11 cellular contexts compared by ENCODE assay signal in genomic region chr10:17444062-17444714, GRCh38. TPM values are rescaled to one million over a fixed set of nuclear protein-coding genes. Genes with fewer than 3 reads are reported as not detected.
A peak's percentile ranks its signal among the peaks of the same experiment; 100 is the strongest.
DNase-seq lines count a peak whose midpoint lies in the region; ATAC-seq and TF ChIP-seq lines count a peak whose summit lies in the region.
"Had no signal": no experiment of that assay in that cellular context is flagged by ENCODE, and none has a peak within 500 bp of the region (broad histone marks: within the 10 kb centered on the region; RNA-seq: fewer than 3 reads in every experiment).

No MANE protein-coding gene starts in this region.

- H3K79me2 ChIP-seq in neural progenitor cell (ENCODE audit: low read depth) = no peaks in the 10 kb centered on the region

- intact Hi-C loops in CD4-positive, alpha-beta T cell (cut with DNase I, micrococcal nuclease) = no loop called here
- intact Hi-C loops in activated T-helper 2 cell treated with anti-CD3 and anti-CD28 coated beads, Interferon-gamma antibody, Interleukin-2, Interleukin-4, amounts not matched to agents 10 μg/mL and 5 μg/mL and 100 μg/mL, durations not matched to agents 14 hours and 24 hours and 36 hours (cut with micrococcal nuclease) = loop anchor here (2.0 to 5.0 kb wide), 2 partner anchors 15 to 417 kb away; no protein-coding TSS in a partner anchor

- H3K4me3 ChIP-seq in neural progenitor cell (no peak overlapping the region), Peyer's patch (no peak overlapping the region)
- H3K4me3 ChIP-seq: body of pancreas, SJCRH30 had no signal

- H4K20me1 ChIP-seq in neural progenitor cell (ENCODE audit: low read depth) = no peaks in the 10 kb centered on the region

- peaks cover under 1% of the 10 kb centered on the region for H3K9me3 ChIP-seq in CD4-positive, alpha-beta T cell (ENCODE audit: control insufficient read depth, low read length)
- peaks cover 3% of the 10 kb centered on the region for H3K9me3 ChIP-seq in neural progenitor cell (ENCODE audit: low read depth)
- H3K9me3 ChIP-seq in Peyer's patch = no peaks in the 10 kb centered on the region
- H3K9me3 ChIP-seq: SJCRH30 had no signal

- H3K36me3 ChIP-seq in neural progenitor cell (peaks cover 1% of the 10 kb centered on the region), Peyer's patch (no peaks in the 10 kb centered on the region)
- H3K36me3 ChIP-seq: SJCRH30 had no signal

- H3K4me2 ChIP-seq in neural progenitor cell = no peak overlapping the region

- H3K4me1 ChIP-seq in neural progenitor cell (peaks cover 21% of the 10 kb centered on the region), Peyer's patch (no peaks in the 10 kb centered on the region)
- H3K4me1 ChIP-seq: body of pancreas, SJCRH30 had no signal

- H3K27me3 Mint-ChIP-seq in CD4-positive, alpha-beta T cell = peaks cover 39% of the 10 kb centered on the region
- H3K27me3 Mint-ChIP-seq in activated T-helper 2 cell treated with anti-CD3 and anti-CD28 coated beads, Interferon-gamma antibody, Interleukin-2, Interleukin-4, amounts not matched to agents 10 μg/mL and 5 μg/mL and 100 μg/mL, durations not matched to agents 14 hours and 24 hours and 36 hours (ENCODE audit: low read depth) = peaks cover 11% of the 10 kb centered on the region
- H3K27me3 Mint-ChIP-seq in neural progenitor cell (ENCODE audit: insufficient read depth, low read depth) = peaks cover 2% of the 10 kb centered on the region

- H3K27ac ChIP-seq in CD4-positive, alpha-beta T cell (ENCODE audit: low read depth, low read length) = no peak overlapping the region
- no peak overlapping the region for H3K27ac ChIP-seq in neural progenitor cell
- H3K27ac ChIP-seq in Peyer's patch = no peak overlapping the region
- H3K27ac ChIP-seq: body of pancreas, SJCRH30 had no signal

- CTCF ChIA-PET in CD4-positive, alpha-beta T cell (lab: Charles Lee) = no interaction called here

- H2AFZ ChIP-seq in neural progenitor cell (replicated peaks) = no peak overlapping the region

- no peaks in the 10 kb centered on the region for H3F3A ChIP-seq in neural progenitor cell (ENCODE audit: low read depth)

- no peak for DNase-seq in CD4-positive, alpha-beta T cell
- DNase-seq in activated T-helper 2 cell treated with anti-CD3 and anti-CD28 coated beads, Interferon-gamma antibody, Interleukin-2, Interleukin-4, amounts not matched to agents 10 μg/mL and 5 μg/mL and 100 μg/mL, durations not matched to agents 14 hours and 24 hours and 36 hours (ENCODE audit: low spot score) = no peak
- DNase-seq in NCI-H146 (lab: John Stamatoyannopoulos, UW) = no peak
- DNase-seq in neural progenitor cell (ENCODE audit: low spot score) = no peak
- DNase-seq in DMS153 treated with DMSO at 0.1 percent for 48 hours (lab: John Stamatoyannopoulos, UW; ENCODE audit: unreplicated experiment) = no peak
- no peak for DNase-seq in Peyer's patch
- DNase-seq: body of pancreas, SJCRH30 had no signal

- no peak for TF ChIP-seq POLR2A in Peyer's patch (IDR thresholded peaks at IDR 0.05)

- TF ChIP-seq CTCF in CD4-positive, alpha-beta T cell (IDR thresholded peaks at IDR 0.05) = no peak
- no peak for TF ChIP-seq CTCF in neural progenitor cell (IDR thresholded peaks at IDR 0.05)
- TF ChIP-seq CTCF in Peyer's patch (IDR thresholded peaks at IDR 0.05) = no peak

- H3K27ac Mint-ChIP-seq in CD4-positive, alpha-beta T cell = no peak overlapping the region
- no peak overlapping the region for H3K27ac Mint-ChIP-seq in activated T-helper 2 cell treated with anti-CD3 and anti-CD28 coated beads, Interferon-gamma antibody, Interleukin-2, Interleukin-4, amounts not matched to agents 10 μg/mL and 5 μg/mL and 100 μg/mL, durations not matched to agents 14 hours and 24 hours and 36 hours
- H3K27ac Mint-ChIP-seq in neural progenitor cell = no peak overlapping the region

- H3K9me3 Mint-ChIP-seq in CD4-positive, alpha-beta T cell = no peaks in the 10 kb centered on the region
- H3K9me3 Mint-ChIP-seq in activated T-helper 2 cell treated with anti-CD3 and anti-CD28 coated beads, Interferon-gamma antibody, Interleukin-2, Interleukin-4, amounts not matched to agents 10 μg/mL and 5 μg/mL and 100 μg/mL, durations not matched to agents 14 hours and 24 hours and 36 hours = peaks cover 13% of the 10 kb centered on the region
- peaks cover 9% of the 10 kb centered on the region for H3K9me3 Mint-ChIP-seq in neural progenitor cell

- no peaks in the 10 kb centered on the region for H3K27me3 ChIP-seq in CD4-positive, alpha-beta T cell (ENCODE audit: control insufficient read depth, insufficient read depth, low read length)
- H3K27me3 ChIP-seq in neural progenitor cell (no peaks in the 10 kb centered on the region), Peyer's patch (no peaks in the 10 kb centered on the region)
- H3K27me3 ChIP-seq: SJCRH30 had no signal

- POLR2A ChIA-PET in CD4-positive, alpha-beta T cell (lab: Charles Lee) = no interaction called here

- no peaks in the 10 kb centered on the region for H3K36me3 Mint-ChIP-seq in CD4-positive, alpha-beta T cell (ENCODE audit: low read depth)
- peaks cover 6% of the 10 kb centered on the region for H3K36me3 Mint-ChIP-seq in activated T-helper 2 cell treated with anti-CD3 and anti-CD28 coated beads, Interferon-gamma antibody, Interleukin-2, Interleukin-4, amounts not matched to agents 10 μg/mL and 5 μg/mL and 100 μg/mL, durations not matched to agents 14 hours and 24 hours and 36 hours (ENCODE audit: low read depth)
- H3K36me3 Mint-ChIP-seq in neural progenitor cell = no peaks in the 10 kb centered on the region

- H3K9ac ChIP-seq in neural progenitor cell = no peak overlapping the region

- H3K4me3 Mint-ChIP-seq in CD4-positive, alpha-beta T cell = no peak overlapping the region
- peak overlapping the region; percentile 13 for H3K4me3 Mint-ChIP-seq in activated T-helper 2 cell treated with anti-CD3 and anti-CD28 coated beads, Interferon-gamma antibody, Interleukin-2, Interleukin-4, amounts not matched to agents 10 μg/mL and 5 μg/mL and 100 μg/mL, durations not matched to agents 14 hours and 24 hours and 36 hours (ENCODE audit: low read depth)
- H3K4me3 Mint-ChIP-seq in neural progenitor cell = no peak overlapping the region

- peak; percentile 90 for ATAC-seq in CD4-positive, alpha-beta T cell (ENCODE audit: poor library complexity)
- ATAC-seq in GM18909 (IDR thresholded peaks at IDR 0.05; ENCODE audit: poor library complexity, unreplicated experiment) (peak; percentile 91), HG02981 (IDR thresholded peaks at IDR 0.05; ENCODE audit: unreplicated experiment) (peak; percentile 87)
- ATAC-seq: body of pancreas had no signal

- peaks cover 11% of the 10 kb centered on the region for H3K4me1 Mint-ChIP-seq in CD4-positive, alpha-beta T cell (ENCODE audit: low read depth)
- H3K4me1 Mint-ChIP-seq in activated T-helper 2 cell treated with anti-CD3 and anti-CD28 coated beads, Interferon-gamma antibody, Interleukin-2, Interleukin-4, amounts not matched to agents 10 μg/mL and 5 μg/mL and 100 μg/mL, durations not matched to agents 14 hours and 24 hours and 36 hours (ENCODE audit: low read depth) = peaks cover 22% of the 10 kb centered on the region
- H3K4me1 Mint-ChIP-seq in neural progenitor cell = no peaks in the 10 kb centered on the region

RNA-seq across cellular contexts. Expression of gene ST8SIA6, which starts 10.2 kb away (rescaled TPM):
- under 1 TPM; 0.19 to 0.34 TPM for total RNA-seq in CD4-positive, alpha-beta T cell
- not detected in 2 replicates for total RNA-seq in activated T-helper 2 cell treated with anti-CD3 and anti-CD28 coated beads, Interferon-gamma antibody, Interleukin-2, Interleukin-4, amounts not matched to agents 10 μg/mL and 5 μg/mL and 100 μg/mL, durations not matched to agents 14 hours and 24 hours and 36 hours
- total RNA-seq in neural progenitor cell (ENCODE audit: low replicate concordance) = 4.4 and 5.1 TPM in 2 replicates
- not detected for total RNA-seq in Peyer's patch
- total RNA-seq: body of pancreas, kidney epithelial cell, SJCRH30 had no signal
